Comparison of ENCODE assay signal across 1 cellular context in genomic region chr7:32163141-32163806, GRCh38.
TF ChIP-seq lines count a peak whose summit lies in the region.

No MANE protein-coding gene starts in this region.

TF ChIP-seq in WTC11, 78 proteins besides CTCF, POLR2A, EP300 and RAD21 (continued from another document):
- no peak for TF ChIP-seq AR (CRISPR knock-in tag; IDR thresholded peaks at IDR 0.05)
- no peak for TF ChIP-seq MXD4 (CRISPR knock-in tag; IDR thresholded peaks at IDR 0.05; ENCODE audit: borderline replicate concordance)
- no peak for TF ChIP-seq ZBTB21 (CRISPR knock-in tag; IDR thresholded peaks at IDR 0.05; ENCODE audit: borderline replicate concordance)
- TF ChIP-seq ZNF138 (CRISPR knock-in tag; conservative IDR thresholded peaks at IDR 0.05) = no peak
TF ChIP-seq in WTC11: peak in this region for 0.
